8 cellular contexts compared by ENCODE assay signal in genomic region chr5:148384389-148384756, GRCh38. TPM values are rescaled to one million over a fixed set of nuclear protein-coding genes. Genes with fewer than 3 reads are reported as not detected.
DNase-seq lines count a peak whose midpoint lies in the region; ATAC-seq, FAIRE-seq and TF ChIP-seq lines count a peak whose summit lies in the region.

No MANE protein-coding gene starts in this region.

- intact Hi-C loops in ascending aorta (cut with DNase I) (loop anchor here (5.0 kb wide), 3 partner anchors 348 to 583 kb away; partner anchors contain the start of gene ADRB2), kidney (cut with DNase I) (no loop called here)

- H3K9ac ChIP-seq in kidney (ENCODE audit: low read length in 2 of 2), result peak overlapping the region; percentile 84 to 97

- H3K27ac ChIP-seq in HL-60 (replicated peaks) (peak overlapping the region; percentile 93), ascending aorta (peak overlapping the region; percentile 85 to 94), kidney (ENCODE audit: low read depth in 2 of 2, low read length in 2 of 2) (peak overlapping the region; percentile 68 to 80)

- H3K4me3 ChIP-seq in HL-60 (replicated peaks; ENCODE audit: insufficient read depth, low read length), result peak overlapping the region; percentile 79
- peak overlapping the region; percentile 84 to 99 for H3K4me3 ChIP-seq in ascending aorta
- peak overlapping the region; percentile 79 to 99 for H3K4me3 ChIP-seq in kidney (ENCODE audit: low read length in 2 of 2)

- H3K9me3 Mint-ChIP-seq in stimulated activated naive CD8-positive, alpha-beta T cell treated with anti-CD3 and anti-CD28 coated beads, Interleukin-15, amount 100 ng/mL, for 72 hours, result no peaks in the 10 kb centered on the region

- H3K27ac Mint-ChIP-seq in stimulated activated naive CD8-positive, alpha-beta T cell treated with anti-CD3 and anti-CD28 coated beads, Interleukin-15, amount 100 ng/mL, for 72 hours, result peak overlapping the region; percentile 99 to 100

- peak overlapping the region; percentile 86 to 93 for H3K4me3 Mint-ChIP-seq in stimulated activated naive CD8-positive, alpha-beta T cell treated with anti-CD3 and anti-CD28 coated beads, Interleukin-15, amount 100 ng/mL, for 72 hours

- peak; percentile 15 for ATAC-seq in GM19372 (IDR thresholded peaks at IDR 0.05; ENCODE audit: low read depth, unreplicated experiment)
- peak; percentile 51 for ATAC-seq in stimulated activated naive CD8-positive, alpha-beta T cell treated with anti-CD3 and anti-CD28 coated beads, Interleukin-15, amount 100 ng/mL, for 72 hours
- no peak for ATAC-seq in activated CD4-positive, CD25-positive, alpha-beta regulatory T cell treated with anti-CD3 and anti-CD28 coated beads, Interleukin-2, amount 50 U/mL, for 24 hours

- TF ChIP-seq CTCF in HL-60 (IDR thresholded peaks at IDR 0.05; ENCODE audit: insufficient read depth, low read length) (no peak), ascending aorta (IDR thresholded peaks at IDR 0.05) (no peak), kidney (IDR thresholded peaks at IDR 0.05; ENCODE audit: borderline replicate concordance, extremely low read depth, insufficient read depth) (no peak)

- no peak for FAIRE-seq in kidney (lab: Jason Lieb, UNC)

- H3K36me3 ChIP-seq in ascending aorta (no peaks in the 10 kb centered on the region), kidney (ENCODE audit: control insufficient read depth in 1 of 2, insufficient read depth in 2 of 2, low read length in 2 of 2) (no peaks in the 10 kb centered on the region)

- H3K27me3 ChIP-seq in HL-60 (ENCODE audit: insufficient read depth, poor library complexity, severe bottlenecking) (no peaks in the 10 kb centered on the region), ascending aorta (no peaks in the 10 kb centered on the region)

- DNase-seq in AG20443 (ENCODE audit: low spot score), result peak; percentile 12
- no peak for DNase-seq in HL-60 (ENCODE audit: low read depth in 1 of 2, low spot score in 1 of 2)
- no peak for DNase-seq in ascending aorta (ENCODE audit: low spot score in 2 of 2)
- DNase-seq in kidney, result no peak
- no peak for DNase-seq in stimulated activated naive CD8-positive, alpha-beta T cell treated with anti-CD3 and anti-CD28 coated beads, Interleukin-15, amount 100 ng/mL, for 72 hours
- no peak for DNase-seq in NCI-H345 treated with DMSO at 0.1 percent for 48 hours (lab: John Stamatoyannopoulos, UW; ENCODE audit: unreplicated experiment)

- H3K9me3 ChIP-seq in ascending aorta (no peaks in the 10 kb centered on the region), kidney (ENCODE audit: control insufficient read depth in 1 of 2, low read length in 2 of 2) (no peaks in the 10 kb centered on the region)

- H3K4me1 ChIP-seq in ascending aorta (peaks cover 6 to 22% of the 10 kb centered on the region in 2 donors), kidney (ENCODE audit: control insufficient read depth in 1 of 2, insufficient read depth in 1 of 2, low read depth in 1 of 2, low read length in 2 of 2) (peaks cover 7 to 20% of the 10 kb centered on the region in 2 donors)

- H3K27me3 Mint-ChIP-seq in stimulated activated naive CD8-positive, alpha-beta T cell treated with anti-CD3 and anti-CD28 coated beads, Interleukin-15, amount 100 ng/mL, for 72 hours, result no peaks in the 10 kb centered on the region

- H3K4me1 Mint-ChIP-seq in stimulated activated naive CD8-positive, alpha-beta T cell treated with anti-CD3 and anti-CD28 coated beads, Interleukin-15, amount 100 ng/mL, for 72 hours, result peaks cover 62% of the 10 kb centered on the region

RNA-seq across cellular contexts. Expression of gene FBXO38, which starts 0.6 kb away (rescaled TPM):
- total RNA-seq in ascending aorta (12.1 TPM), kidney (45.9 TPM)
- 9.6 TPM for polyA plus RNA-seq in kidney (ENCODE audit: insufficient read depth, low read depth, low replicate concordance)

RNA-seq across cellular contexts. Expression of gene SPINK9, which starts 49.0 kb away (rescaled TPM):
- total RNA-seq in ascending aorta (not detected), kidney (not detected)
- not detected for polyA plus RNA-seq in kidney (ENCODE audit: insufficient read depth, low read depth, low replicate concordance)

Comparison
In these comparisons a context has a peak if more than half of its experiments do, and no peak if none do; other contexts are left out.
1. ATAC-seq: peak in GM19372 (single experiment) and stimulated activated naive CD8-positive, alpha-beta T cell treated with anti-CD3 and anti-CD28 coated beads, Interleukin-15, amount 100 ng/mL, for 72 hours (single experiment); none in activated CD4-positive, CD25-positive, alpha-beta regulatory T cell treated with anti-CD3 and anti-CD28 coated beads, Interleukin-2, amount 50 U/mL, for 24 hours (0 of 2).
2. Peak in every context shown above with its lines, with median percentiles within 50 percentile points of each other: H3K27ac ChIP-seq and H3K4me3 ChIP-seq.